19 cellular contexts compared by ENCODE assay signal in genomic region chr2:37797081-37797480, GRCh38.
DNase-seq lines count a peak whose midpoint lies in the region; ATAC-seq and TF ChIP-seq lines count a peak whose summit lies in the region.
"Had no signal": no experiment of that assay in that cellular context is flagged by ENCODE, and none has a peak within 500 bp of the region (broad histone marks: within the 10 kb centered on the region; RNA-seq: fewer than 3 reads in every experiment).

No MANE protein-coding gene starts in this region.

- no peaks in the 10 kb centered on the region for H3K36me3 ChIP-seq in IMR-90 (ENCODE audit: control insufficient read depth, insufficient read depth, low read length)
- no peaks in the 10 kb centered on the region for H3K36me3 ChIP-seq in mammary epithelial cell (ENCODE audit: insufficient read depth, low read length)
- no peaks in the 10 kb centered on the region for H3K36me3 ChIP-seq in ascending aorta
- H3K36me3 ChIP-seq: BLaER1 treated with 17β-estradiol and CSF1 and Interleukin-3, amounts not matched to agents 10 nM and 100 nM; prostate gland; WERI-Rb-1 had no signal

- H3K27ac ChIP-seq in IMR-90 (ENCODE audit: insufficient read depth, low read length) (peak overlapping the region; percentile 81; the same call in 1 of the 2 replicates), mammary epithelial cell (ENCODE audit: insufficient read depth, low read depth, low read length) (no peak overlapping the region), ascending aorta (no peak overlapping the region)
- H3K27ac ChIP-seq: BLaER1 treated with 17β-estradiol and CSF1 and Interleukin-3, amounts not matched to agents 10 nM and 100 nM; WERI-Rb-1 had no signal

- H3K9me3 Mint-ChIP-seq in endothelial cell (ENCODE audit: unreplicated experiment): no peaks in the 10 kb centered on the region

- TF ChIP-seq RAD21 in IMR-90 (IDR thresholded peaks at IDR 0.05; ENCODE audit: low read length): no peak

- H3K23ac ChIP-seq in IMR-90 (ENCODE audit: low read depth, low read length): peak overlapping the region; percentile 76

- H2AK9ac ChIP-seq in IMR-90 (replicated peaks; ENCODE audit: low read depth, low read length, poor library complexity): no peak overlapping the region

- no peaks in the 10 kb centered on the region for H3K36me3 Mint-ChIP-seq in endothelial cell (ENCODE audit: low read depth, unreplicated experiment)

- 0 out of 2 replicates have a peak overlapping the region, but pooled peaks have one; percentile 49 for H3K9ac ChIP-seq in IMR-90 (ENCODE audit: low read depth, low read length)
- no peak overlapping the region for H3K9ac ChIP-seq in mammary epithelial cell (ENCODE audit: insufficient read depth, low read length)
- H3K9ac ChIP-seq: BLaER1 treated with 17β-estradiol and CSF1 and Interleukin-3, amounts not matched to agents 10 nM and 100 nM had no signal

- no peak overlapping the region for H3K27ac Mint-ChIP-seq in endothelial cell (ENCODE audit: unreplicated experiment)

- peak overlapping the region; percentile 94 for H2AK5ac ChIP-seq in IMR-90 (ENCODE audit: low read depth, low read length)

- no peak overlapping the region for H3K4me3 Mint-ChIP-seq in endothelial cell (ENCODE audit: unreplicated experiment)

- H4K91ac ChIP-seq in IMR-90 (ENCODE audit: insufficient read depth, low read depth, low read length): peak overlapping the region; percentile 90

- BruUV-seq in IMR-90 (replicated peaks; lab: Mats Ljungman, UMichigan): no TSS peak
- no TSS peak for BruUV-seq in mammary epithelial cell (replicated peaks; lab: Mats Ljungman, UMichigan)

- intact Hi-C loops in IMR-90 (cut with micrococcal nuclease) (no loop called here), mammary epithelial cell (cut with micrococcal nuclease) (no loop called here), ascending aorta (cut with DNase I) (no loop called here)

- H3K14ac ChIP-seq in IMR-90 (replicated peaks; ENCODE audit: low read depth, low read length): peak overlapping the region; percentile 71

- peak overlapping the region; percentile 76; the same call in 2 of the 3 replicates for H2BK15ac ChIP-seq in IMR-90 (ENCODE audit: low read depth, low read length)

- peak overlapping the region; percentile 99 for H3K18ac ChIP-seq in IMR-90 (ENCODE audit: low read depth, low read length)

- peak overlapping the region; percentile 68 to 78 for H4K8ac ChIP-seq in IMR-90 (ENCODE audit: low read depth in 2 of 2, low read length in 2 of 2)

- H3K4ac ChIP-seq in IMR-90 (ENCODE audit: low read depth, low read length): peak overlapping the region; percentile 62

- CTCF ChIA-PET in IMR-90 (lab: Yijun Ruan, JAX) (interaction anchor here (0.9 to 1.1 kb wide), 3 partner anchors 20 to 75 kb away, joined by 3 to 4 read pairs (median 3); no protein-coding TSS in a partner anchor), mammary epithelial cell (lab: Charles Lee; ENCODE audit: low non-redundant PET) (no interaction called here)

- POLR2A ChIA-PET in IMR-90 (lab: Charles Lee; ENCODE audit: unreplicated experiment): no interaction called here

- H3K79me2 ChIP-seq in mammary epithelial cell (ENCODE audit: insufficient read depth, low read length): no peaks in the 10 kb centered on the region

- peaks cover 14% of the 10 kb centered on the region for H3K4me1 Mint-ChIP-seq in endothelial cell (ENCODE audit: unreplicated experiment)

- in situ Hi-C loops in IMR-90 (cut with MboI; ENCODE audit: low sequenced_read_pairs): no loop called here
- in situ Hi-C loops in mammary epithelial cell (cut with MboI; ENCODE audit: low sequenced_read_pairs in 2 of 2): no loop called here

- H4K20me1 ChIP-seq in IMR-90 (ENCODE audit: insufficient read depth, low read length) (no peaks in the 10 kb centered on the region), mammary epithelial cell (ENCODE audit: insufficient read depth, low read length) (no peaks in the 10 kb centered on the region)
- H4K20me1 ChIP-seq: BLaER1 treated with 17β-estradiol and CSF1 and Interleukin-3, amounts not matched to agents 10 nM and 100 nM had no signal

- DNase-seq in AG09309 (ENCODE audit: low read depth): peak; percentile 77
- peak; percentile 51 for DNase-seq in IMR-90
- DNase-seq in mammary epithelial cell: peak; percentile 74
- DNase-seq in myocyte (ENCODE audit: low read depth): peak; percentile 94
- DNase-seq in ascending aorta (ENCODE audit: low spot score in 2 of 2): no peak
- no peak for DNase-seq in DMS79 (lab: John Stamatoyannopoulos, UW)
- DNase-seq in endothelial cell (ENCODE audit: low spot score): no peak
- no peak for DNase-seq in activated naive CD4-positive, alpha-beta T cell treated with Interleukin-2 at 50 U/mL for 16 hours
- DNase-seq: activated CD8-positive, alpha-beta memory T cell treated with anti-CD3 and anti-CD28 coated beads, Interleukin-2, amount 50 U/mL, for 4 hours; cortex of kidney; DND-41; islet precursor cell; KBM-7; NCI-H2029 treated with DMSO at 0.1 percent for 48 hours; NK-92 treated with Interleukin-12 subunit alpha and Interleukin-12 subunit beta, amount 100 ng/mL, for 24 hours; stimulated activated CD4-positive, alpha-beta T cell treated with anti-CD3 and anti-CD28 coated beads, Interleukin-2, amount 100 ng/mL, for 24 hours; WERI-Rb-1 had no signal

- H3K4me2 ChIP-seq in IMR-90 (ENCODE audit: low read depth, low read length): no peak overlapping the region
- peak overlapping the region; percentile 3 for H3K4me2 ChIP-seq in mammary epithelial cell (ENCODE audit: insufficient read depth, low read depth, low read length)

- H3K79me1 ChIP-seq in IMR-90 (ENCODE audit: low read depth in 1 of 2, low read length in 2 of 2): peaks cover 12 to 45% of the 10 kb centered on the region in 2 experiments; a peak in 3 of 4 replicates

- no peak for TF ChIP-seq POLR2A in IMR-90 (IDR thresholded peaks at IDR 0.05; ENCODE audit: low read depth, low read length)

- no peak for TF ChIP-seq CTCF in AG09309 (IDR thresholded peaks at IDR 0.05; ENCODE audit: control insufficient read depth, insufficient read depth, low read depth, low read length, missing control alignments)
- no peak for TF ChIP-seq CTCF in IMR-90 (conservative IDR thresholded peaks at IDR 0.05; ENCODE audit: low read depth, low read length)
- peak in 1 of 2 donors; percentile 12 for TF ChIP-seq CTCF in mammary epithelial cell (conservative IDR thresholded peaks at IDR 0.05 in 1 of 2, IDR thresholded peaks at IDR 0.05 in 1 of 2; ENCODE audit: extremely low read depth in 1 of 2, insufficient read depth in 1 of 2, low read depth in 1 of 2, low read length in 2 of 2)
- TF ChIP-seq CTCF in ascending aorta (IDR thresholded peaks at IDR 0.05): no peak
- TF ChIP-seq CTCF in endothelial cell (IDR thresholded peaks at IDR 0.05; ENCODE audit: unreplicated experiment): no peak

- H3K9me3 ChIP-seq in IMR-90 (ENCODE audit: control insufficient read depth, insufficient read depth, low read length) (no peaks in the 10 kb centered on the region), mammary epithelial cell (replicated peaks; ENCODE audit: insufficient read depth, low read length) (no peaks in the 10 kb centered on the region), ascending aorta (no peaks in the 10 kb centered on the region)
- H3K9me3 ChIP-seq: prostate gland had no signal

- no peak for ATAC-seq in IMR-90 (ENCODE audit: low read depth)

- H2BK20ac ChIP-seq in IMR-90 (ENCODE audit: low read depth, low read length): peak overlapping the region; percentile 86

- dilution Hi-C loops in IMR-90 (cut with HindIII; ENCODE audit: low sequenced_read_pairs, unreplicated experiment) (no loop called here), mammary epithelial cell (cut with HindIII; ENCODE audit: low sequenced_read_pairs) (loop anchor here (5.0 kb wide), 1 partner anchor 50 kb away; no protein-coding TSS in a partner anchor)

- no peaks in the 10 kb centered on the region for H3K27me3 ChIP-seq in IMR-90 (ENCODE audit: control insufficient read depth, insufficient read depth, low read length)
- H3K27me3 ChIP-seq in mammary epithelial cell (ENCODE audit: insufficient read depth, low read length): no peaks in the 10 kb centered on the region
- H3K27me3 ChIP-seq in ascending aorta: no peaks in the 10 kb centered on the region
- H3K27me3 ChIP-seq: BLaER1 treated with 17β-estradiol and CSF1 and Interleukin-3, amounts not matched to agents 10 nM and 100 nM had no signal

- H3K27me3 Mint-ChIP-seq in endothelial cell (ENCODE audit: unreplicated experiment): peaks cover 4% of the 10 kb centered on the region

- peak overlapping the region; percentile 96 for H2BK120ac ChIP-seq in IMR-90 (ENCODE audit: low read depth, low read length)

- H3K56ac ChIP-seq in IMR-90 (ENCODE audit: extremely low read depth, insufficient read depth, low read length): peak overlapping the region; percentile 81; the same call in 1 of the 2 replicates

- WGBS in IMR-90 (ENCODE audit: extremely low coverage in 2 of 2, insufficient read length in 1 of 2), 2 experiments: 80% methylated on average over 2 of the region's 3 CpGs; no CpG with 5 or more reads in 1 of the 2 experiments
- WGBS in mammary epithelial cell (ENCODE audit: low coverage, missing lambda C conversion rate): 35% methylated on average over 3 of the region's 3 CpGs

- H3K4me3 ChIP-seq in AG09309 (ENCODE audit: control insufficient read depth, low read depth, low read length) (no peak overlapping the region), IMR-90 (ENCODE audit: insufficient read depth, low read depth, low read length) (no peak overlapping the region), mammary epithelial cell (replicated peaks in 1 of 3; ENCODE audit: insufficient read depth in 1 of 3, low read depth in 2 of 3, low read length in 3 of 3) (no peak overlapping the region), ascending aorta (no peak overlapping the region)
- H3K4me3 ChIP-seq: BLaER1 treated with 17β-estradiol and CSF1 and Interleukin-3, amounts not matched to agents 10 nM and 100 nM; prostate gland had no signal

- peak overlapping the region; percentile 85 for H2BK5ac ChIP-seq in IMR-90 (ENCODE audit: low read depth, low read length, poor library complexity, severe bottlenecking)

- peak overlapping the region; percentile 97 for H4K5ac ChIP-seq in IMR-90 (ENCODE audit: low read depth, low read length)

- H3K4me1 ChIP-seq in IMR-90 (ENCODE audit: control insufficient read depth, insufficient read depth, low read length): peaks cover 49% of the 10 kb centered on the region
- peaks cover 29% of the 10 kb centered on the region for H3K4me1 ChIP-seq in mammary epithelial cell (ENCODE audit: insufficient read depth, low read length)
- H3K4me1 ChIP-seq in ascending aorta: peaks cover 0 to 19% of the 10 kb centered on the region in 2 donors
- H3K4me1 ChIP-seq: prostate gland had no signal

- no peak overlapping the region for H2AFZ ChIP-seq in IMR-90 (replicated peaks; ENCODE audit: low read length, poor library complexity)
- H2AFZ ChIP-seq in mammary epithelial cell (ENCODE audit: low read depth, low read length): peak overlapping the region; percentile 43

- H3K9me1 ChIP-seq in IMR-90 (ENCODE audit: insufficient read depth, low read length): peaks cover 33% of the 10 kb centered on the region

TF ChIP-seq in IMR-90, 13 proteins besides CTCF, POLR2A, EP300 and RAD21:
- TF ChIP-seq CEBPB (IDR thresholded peaks at IDR 0.05; ENCODE audit: low read depth, low read length): peak; percentile 61
- TF ChIP-seq FOS (IDR thresholded peaks at IDR 0.05; ENCODE audit: low read depth, low read length): no peak

Comparison
In these comparisons a context has a peak if more than half of its experiments do, and no peak if none do; other contexts are left out.
1. DNase-seq: peak in AG09309 (single experiment), IMR-90 (single experiment), mammary epithelial cell (single experiment) and myocyte (single experiment); none in ascending aorta (0 of 2), DMS79 (single experiment), endothelial cell (single experiment) and activated naive CD4-positive, alpha-beta T cell treated with Interleukin-2 at 50 U/mL for 16 hours (single experiment).